Comparison of ENCODE assay signal across 19 cellular contexts in the genomic region with DNA sequence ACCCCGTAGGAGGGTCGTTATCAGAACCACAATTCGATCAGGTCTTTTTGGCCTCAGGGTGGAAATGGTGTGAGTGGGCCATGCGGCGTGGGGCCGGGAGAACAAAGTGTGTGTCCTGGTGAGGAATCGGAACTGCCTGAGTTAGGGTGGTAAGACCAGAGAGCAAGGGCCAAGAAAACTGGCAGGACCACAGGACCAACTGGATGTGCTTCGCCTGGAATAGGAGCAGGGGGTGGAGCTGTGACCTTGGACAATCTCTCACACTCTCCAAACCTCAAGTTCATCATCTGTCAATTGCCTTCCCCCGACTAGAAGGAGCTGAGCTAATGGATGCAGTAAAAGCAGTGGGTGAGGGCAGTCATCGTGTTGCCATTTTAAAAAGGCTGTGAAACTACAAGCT. TPM values are rescaled to one million over a fixed set of nuclear protein-coding genes. Genes with fewer than 3 reads are reported as not detected.
DNase-seq lines count a peak whose midpoint lies in the region; ATAC-seq, FAIRE-seq and TF ChIP-seq lines count a peak whose summit lies in the region.
"Had no signal": no experiment of that assay in that cellular context is flagged by ENCODE, and none has a peak within 500 bp of the region (broad histone marks: within the 10 kb centered on the region; RNA-seq: fewer than 3 reads in every experiment).

No MANE protein-coding gene starts in this region.

- H3K9me3 ChIP-seq in mammary epithelial cell (replicated peaks; ENCODE audit: insufficient read depth, low read length) (no peaks in the 10 kb centered on the region), RWPE2 (ENCODE audit: severe bottlenecking) (no peaks in the 10 kb centered on the region), mesenchymal stem cell (ENCODE audit: control insufficient read depth, low read length) (no peaks in the 10 kb centered on the region), transverse colon (no peaks in the 10 kb centered on the region), small intestine (ENCODE audit: control insufficient read depth, low read depth) (no peaks in the 10 kb centered on the region), Karpas-422 (ENCODE audit: low read length) (no peaks in the 10 kb centered on the region)

- H3K79me2 ChIP-seq in mammary epithelial cell (ENCODE audit: insufficient read depth, low read length) (no peaks in the 10 kb centered on the region), Karpas-422 (ENCODE audit: low read length) (no peaks in the 10 kb centered on the region)

- H3K18ac ChIP-seq in mesenchymal stem cell (ENCODE audit: low read depth in 1 of 2, low read length in 2 of 2), result peak overlapping the region; percentile 61 to 75

- 91% methylated on average over 9 of the region's 10 CpGs for WGBS in mammary epithelial cell (ENCODE audit: low coverage, missing lambda C conversion rate)
- 95% methylated on average over 9 of the region's 10 CpGs for WGBS in mesenchymal stem cell
- 83 to 88% methylated on average over 4 to 10 of the region's 10 CpGs for WGBS in transverse colon (ENCODE audit: low coverage in 1 of 2), 2 donors
- 64 to 87% (median 75%) methylated on average over 10 of the region's 10 CpGs for WGBS in small intestine, 3 donors

- H3K27me3 Mint-ChIP-seq in MCF 10A (ENCODE audit: insufficient read depth, unreplicated experiment), result no peaks in the 10 kb centered on the region
- H3K27me3 Mint-ChIP-seq: activated CD8-positive, alpha-beta T cell treated with anti-CD3 and anti-CD28 coated beads for 36 hours had no signal

- H3K79me1 ChIP-seq in mesenchymal stem cell (replicated peaks; ENCODE audit: low read length, poor library complexity, severe bottlenecking), result peaks cover 46% of the 10 kb centered on the region

- CTCF ChIA-PET in MCF 10A (lab: Yijun Ruan, JAX), result interaction anchor here (0.7 to 3.7 kb wide), 17 partner anchors 9 to 230 kb away, joined by 3 to 21 read pairs (median 3); no protein-coding TSS in a partner anchor
- CTCF ChIA-PET in mammary epithelial cell (lab: Charles Lee; ENCODE audit: low non-redundant PET), result no interaction called here

- H3K36me3 ChIP-seq in mammary epithelial cell (ENCODE audit: insufficient read depth, low read length), result no peaks in the 10 kb centered on the region
- no peaks in the 10 kb centered on the region for H3K36me3 ChIP-seq in RWPE2 (ENCODE audit: low read depth)
- H3K36me3 ChIP-seq in mesenchymal stem cell (ENCODE audit: control insufficient read depth in 1 of 2, insufficient read depth in 2 of 2, low read depth in 1 of 2, low read length in 2 of 2), result peaks cover 13 to 30% of the 10 kb centered on the region in 2 experiments
- no peaks in the 10 kb centered on the region for H3K36me3 ChIP-seq in transverse colon
- H3K36me3 ChIP-seq in small intestine (ENCODE audit: control insufficient read depth in 2 of 2, insufficient read depth in 2 of 2, low read length in 2 of 2), result no peaks in the 10 kb centered on the region
- H3K36me3 ChIP-seq in Karpas-422 (ENCODE audit: insufficient read depth, low read length), result no peaks in the 10 kb centered on the region

- in situ Hi-C loops in mammary epithelial cell (cut with MboI; ENCODE audit: low sequenced_read_pairs in 2 of 2), result no loop called here
- in situ Hi-C loops in transverse colon (cut with MboI; ENCODE audit: low pct_ligation_motif_present in 1 of 4, low pct_unique_long_range_greater_than_20kb in 1 of 4, low sequenced_read_pairs in 3 of 4), result no loop called here

- H3K27me3 ChIP-seq in mammary epithelial cell (ENCODE audit: insufficient read depth, low read length) (no peaks in the 10 kb centered on the region), RWPE2 (ENCODE audit: insufficient read depth, poor library complexity, severe bottlenecking) (no peaks in the 10 kb centered on the region), mesenchymal stem cell (ENCODE audit: control insufficient read depth in 1 of 2, insufficient read depth in 1 of 2, low read length in 2 of 2) (no peaks in the 10 kb centered on the region), transverse colon (no peaks in the 10 kb centered on the region), small intestine (ENCODE audit: control insufficient read depth in 2 of 2, insufficient read depth in 2 of 2, low read length in 2 of 2) (no peaks in the 10 kb centered on the region), Karpas-422 (ENCODE audit: low read length) (no peaks in the 10 kb centered on the region)

- dilution Hi-C loops in mammary epithelial cell (cut with HindIII; ENCODE audit: low sequenced_read_pairs), result no loop called here

- H3K4me1 Mint-ChIP-seq in MCF 10A (ENCODE audit: insufficient read depth, unreplicated experiment), result peaks cover 62% of the 10 kb centered on the region

- POLR2A ChIA-PET in MCF 10A (lab: Yijun Ruan, JAX), result interaction anchor here (0.6 to 1.9 kb wide), 9 partner anchors 10 to 141 kb away, joined by 3 to 17 read pairs (median 3); no protein-coding TSS in a partner anchor

- H2BK5ac ChIP-seq in mesenchymal stem cell (ENCODE audit: low read depth, low read length, poor library complexity, severe bottlenecking), result no peak overlapping the region

- no peak overlapping the region for H2AK5ac ChIP-seq in mesenchymal stem cell (ENCODE audit: low read length, severe bottlenecking)

- no peak overlapping the region for H3K4me3 Mint-ChIP-seq in MCF 10A (ENCODE audit: unreplicated experiment)
- H3K4me3 Mint-ChIP-seq: activated CD8-positive, alpha-beta T cell treated with anti-CD3 and anti-CD28 coated beads for 36 hours; CD8-positive, alpha-beta T cell had no signal

- no peak overlapping the region for H2AFZ ChIP-seq in mammary epithelial cell (ENCODE audit: low read depth, low read length)
- H2AFZ ChIP-seq in mesenchymal stem cell (ENCODE audit: low read depth, low read length), result no peak overlapping the region
- H2AFZ ChIP-seq in Karpas-422 (ENCODE audit: low read length), result no peak overlapping the region

- H3K4me3 ChIP-seq in mammary epithelial cell (replicated peaks in 1 of 3; ENCODE audit: insufficient read depth in 1 of 3, low read depth in 2 of 3, low read length in 3 of 3), result no peak overlapping the region
- no peak overlapping the region for H3K4me3 ChIP-seq in RWPE2 (ENCODE audit: severe bottlenecking)
- H3K4me3 ChIP-seq in mesenchymal stem cell (ENCODE audit: insufficient read depth in 1 of 2, low read depth in 1 of 2, low read length in 2 of 2), result no peak overlapping the region
- no peak overlapping the region for H3K4me3 ChIP-seq in transverse colon
- no peak overlapping the region for H3K4me3 ChIP-seq in small intestine (ENCODE audit: low read depth in 1 of 2, low read length in 2 of 2)
- H3K4me3 ChIP-seq in Karpas-422 (ENCODE audit: low read length), result no peak overlapping the region

- peak overlapping the region in 1 of 2 experiments; percentile 51 for H3K14ac ChIP-seq in mesenchymal stem cell (ENCODE audit: low read length in 2 of 2)

- DNase-seq in MCF 10A (ENCODE audit: unreplicated experiment) (no peak), mammary epithelial cell (no peak), RWPE2 (ENCODE audit: low spot score) (no peak), mesenchymal stem cell (no peak), transverse colon (no peak), small intestine (no peak), Karpas-422 (no peak)
- DNase-seq: activated CD8-positive, alpha-beta T cell treated with anti-CD3 and anti-CD28 coated beads for 36 hours; activated naive CD4-positive, alpha-beta T cell treated with anti-CD3 and anti-CD28 coated beads, Interleukin-2, amount 50 U/mL, for 16 hours; activated T-cell treated with anti-CD3 and anti-CD28 coated beads, Interleukin-2, amount 50 U/mL, for 1 hour; CD8-positive, alpha-beta T cell; effector memory CD4-positive, alpha-beta T cell; KBM-7; NCI-H526 treated with DMSO at 0.1 percent for 48 hours; nucleus accumbens; stimulated activated CD4-positive, alpha-beta T cell treated with anti-CD3 and anti-CD28 coated beads, Interleukin-4, amount 100 ng/mL, for 4 hours; T-helper 9 cell had no signal

- no peak for FAIRE-seq in small intestine (lab: Jason Lieb, UNC)
- FAIRE-seq: astrocyte had no signal

- TF ChIP-seq CTCF in MCF 10A (IDR thresholded peaks at IDR 0.05; ENCODE audit: unreplicated experiment) (no peak), mammary epithelial cell (conservative IDR thresholded peaks at IDR 0.05 in 1 of 2, IDR thresholded peaks at IDR 0.05 in 1 of 2; ENCODE audit: extremely low read depth in 1 of 2, insufficient read depth in 1 of 2, low read depth in 1 of 2, low read length in 2 of 2) (no peak), RWPE2 (IDR thresholded peaks at IDR 0.05; ENCODE audit: poor library complexity, severe bottlenecking) (no peak), transverse colon (IDR thresholded peaks at IDR 0.05) (no peak)

- ATAC-seq in RWPE2 (ENCODE audit: low read depth), result no peak
- no peak for ATAC-seq in GM19467 (IDR thresholded peaks at IDR 0.05; ENCODE audit: unreplicated experiment)
- ATAC-seq: activated CD8-positive, alpha-beta T cell treated with anti-CD3 and anti-CD28 coated beads for 36 hours; CD8-positive, alpha-beta T cell had no signal

- peak overlapping the region; percentile 49 for H3K27ac Mint-ChIP-seq in MCF 10A (ENCODE audit: low read depth, unreplicated experiment)
- H3K27ac Mint-ChIP-seq: activated CD8-positive, alpha-beta T cell treated with anti-CD3 and anti-CD28 coated beads for 36 hours; CD8-positive, alpha-beta T cell had no signal

- no peak overlapping the region for H2BK15ac ChIP-seq in mesenchymal stem cell (ENCODE audit: low read depth, poor library complexity, severe bottlenecking)

- intact Hi-C loops in MCF 10A (cut with micrococcal nuclease) (no loop called here), mammary epithelial cell (cut with micrococcal nuclease) (no loop called here), transverse colon (cut with DNase I; ENCODE audit: low total_unique reads) (no loop called here)

- H3K27ac ChIP-seq in mammary epithelial cell (ENCODE audit: insufficient read depth, low read depth, low read length) (no peak overlapping the region), RWPE2 (ENCODE audit: poor library complexity, severe bottlenecking) (peak overlapping the region; percentile 83), mesenchymal stem cell (ENCODE audit: low read length, poor library complexity, severe bottlenecking) (no peak overlapping the region), transverse colon (peak overlapping the region; percentile 8 to 73 (median 35)), small intestine (ENCODE audit: low read depth in 1 of 2, low read length in 1 of 2) (peak overlapping the region in 1 of 2 donors; percentile 69), Karpas-422 (ENCODE audit: low read length) (no peak overlapping the region)

- peak overlapping the region; percentile 44 for H4K91ac ChIP-seq in mesenchymal stem cell (ENCODE audit: low read length)

- H3K9me3 Mint-ChIP-seq in MCF 10A (ENCODE audit: unreplicated experiment), result no peaks in the 10 kb centered on the region
- H3K9me3 Mint-ChIP-seq: activated CD8-positive, alpha-beta T cell treated with anti-CD3 and anti-CD28 coated beads for 36 hours; CD8-positive, alpha-beta T cell had no signal

- H3K4me2 ChIP-seq in mammary epithelial cell (ENCODE audit: insufficient read depth, low read depth, low read length) (no peak overlapping the region), mesenchymal stem cell (ENCODE audit: low read length, poor library complexity, severe bottlenecking) (no peak overlapping the region), Karpas-422 (ENCODE audit: low read depth, low read length, poor library complexity, severe bottlenecking) (no peak overlapping the region)

- H3K9ac ChIP-seq in mammary epithelial cell (ENCODE audit: insufficient read depth, low read length) (no peak overlapping the region), mesenchymal stem cell (ENCODE audit: low read length) (no peak overlapping the region), Karpas-422 (ENCODE audit: low read length) (no peak overlapping the region)

- no peaks in the 10 kb centered on the region for H4K20me1 ChIP-seq in mammary epithelial cell (ENCODE audit: insufficient read depth, low read length)
- no peaks in the 10 kb centered on the region for H4K20me1 ChIP-seq in Karpas-422 (ENCODE audit: insufficient read depth, low read depth, low read length)

- TF ChIP-seq EP300 in transverse colon (IDR thresholded peaks at IDR 0.05; ENCODE audit: low read depth), result no peak

- peak overlapping the region; percentile 21 for H4K8ac ChIP-seq in mesenchymal stem cell (ENCODE audit: low read length)

- H3K36me3 Mint-ChIP-seq in MCF 10A (ENCODE audit: insufficient read depth, unreplicated experiment), result peaks cover 14% of the 10 kb centered on the region
- H3K36me3 Mint-ChIP-seq: CD8-positive, alpha-beta T cell had no signal

- H3K23ac ChIP-seq in mesenchymal stem cell (ENCODE audit: low read length in 2 of 2), result no peak overlapping the region

- H2BK120ac ChIP-seq in mesenchymal stem cell (ENCODE audit: low read depth, low read length), result no peak overlapping the region

- TF ChIP-seq POLR2A in transverse colon (IDR thresholded peaks at IDR 0.05), result no peak

- no TSS peak for BruUV-seq in MCF 10A (replicated peaks; lab: Mats Ljungman, UMichigan)
- no TSS peak for BruUV-seq in mammary epithelial cell (replicated peaks; lab: Mats Ljungman, UMichigan)

- H2BK12ac ChIP-seq in mesenchymal stem cell (ENCODE audit: low read length in 2 of 2), result peak overlapping the region; percentile 81 to 93

- no peaks in the 10 kb centered on the region for H3K9me2 ChIP-seq in Karpas-422 (replicated peaks; ENCODE audit: insufficient read depth, low read length)

- peaks cover 3% of the 10 kb centered on the region for H3K4me1 ChIP-seq in mammary epithelial cell (ENCODE audit: insufficient read depth, low read length)
- H3K4me1 ChIP-seq in RWPE2 (ENCODE audit: insufficient read depth, poor library complexity, severe bottlenecking), result peaks cover 23% of the 10 kb centered on the region
- peaks cover 31% of the 10 kb centered on the region for H3K4me1 ChIP-seq in mesenchymal stem cell (ENCODE audit: control insufficient read depth, insufficient read depth, low read depth, low read length)
- peaks cover 2 to 21% (median 13%) of the 10 kb centered on the region in 4 donors for H3K4me1 ChIP-seq in transverse colon
- no peaks in the 10 kb centered on the region for H3K4me1 ChIP-seq in small intestine (ENCODE audit: control insufficient read depth in 2 of 2, insufficient read depth in 1 of 2, low read depth in 1 of 2, low read length in 1 of 2)
- no peaks in the 10 kb centered on the region for H3K4me1 ChIP-seq in Karpas-422 (ENCODE audit: low read length)

- H3K4ac ChIP-seq in mesenchymal stem cell (ENCODE audit: low read depth in 1 of 2, low read length in 2 of 2), result peak overlapping the region; percentile 15 to 95

RNA-seq across cellular contexts. Expression of a gene that starts 59.5 kb away (rescaled TPM):
- total RNA-seq in MCF 10A (2022), result 31.4 and 34.9 TPM in 2 replicates
- total RNA-seq in mammary epithelial cell, result 10 to 100 TPM; 24.3 to 94.2 TPM
- 48.9 TPM for polyA plus RNA-seq in mammary epithelial cell
- polyA minus RNA-seq in mammary epithelial cell, result 177 TPM
- 51.4 TPM for polyA plus RNA-seq in mesenchymal stem cell (2013, experiment 1 of 2)
- polyA plus RNA-seq in mesenchymal stem cell (2013, experiment 2 of 2), result 45.4 TPM
- 10 to 100 TPM; 13.0 to 40.6 (median 16.9) TPM for total RNA-seq in transverse colon
- polyA plus RNA-seq in small intestine, result 1 to 10 TPM in 1 of 3 donors, under 1 TPM in 2; 0.67 to 6.4 (median 0.81) TPM
- total RNA-seq in Karpas-422 (2014; rRNA removed; shearing (Covaris generic); ENCODE audit: low replicate concordance), result 0.83 and 2.9 TPM in 2 replicates

Comparison
In these comparisons a context has a peak if more than half of its experiments do, and no peak if none do; other contexts are left out.
1. H3K27ac ChIP-seq: peak in RWPE2 (single experiment) and transverse colon (4 of 4); none in mammary epithelial cell (single experiment), mesenchymal stem cell (single experiment) and Karpas-422 (single experiment).